Comparison of ENCODE assay signal across 8 cellular contexts in the genomic region with DNA sequence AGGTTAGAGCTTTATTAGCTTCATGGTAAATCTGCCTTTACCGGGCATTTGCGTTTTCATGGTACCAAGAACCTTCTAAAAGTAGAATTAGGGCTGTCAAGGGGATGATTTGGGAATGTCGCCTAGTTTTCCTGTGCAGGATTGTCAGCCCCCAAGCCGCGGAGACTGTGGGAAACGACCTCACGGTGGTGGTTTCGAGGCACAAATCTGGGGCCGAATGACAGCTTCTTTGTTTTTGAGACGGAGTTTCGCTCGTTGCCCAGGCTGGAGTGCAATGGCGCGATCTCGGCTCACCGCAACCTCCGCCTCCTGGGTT. TPM values are rescaled to one million over a fixed set of nuclear protein-coding genes. Genes with fewer than 3 reads are reported as not detected.
DNase-seq lines count a peak whose midpoint lies in the region; ATAC-seq and TF ChIP-seq lines count a peak whose summit lies in the region.

No MANE protein-coding gene starts in this region.

- intact Hi-C loops in dorsolateral prefrontal cortex (cut with DNase I) = loop anchor here in 1 of 2 donors (10.0 kb wide), 2 partner anchors 261 to 489 kb away; a partner anchor contains a TSS

- H3K27ac ChIP-seq in DND-41 (ENCODE audit: low read length) (peak overlapping the region; percentile 98), OCI-LY1 (ENCODE audit: low read depth, low read length, poor library complexity, severe bottlenecking) (no peak overlapping the region), dorsolateral prefrontal cortex (peak overlapping the region in 57 of 59 donors; percentile 7 to 92 (median 83)), rectal smooth muscle tissue (ENCODE audit: low read depth, low read length) (peak overlapping the region; percentile 86)

- H3K4me2 ChIP-seq in DND-41 (ENCODE audit: insufficient read depth, low read length) = peak overlapping the region; percentile 78
- H3K4me2 ChIP-seq in OCI-LY1 (ENCODE audit: low read length) = peak overlapping the region; percentile 78; the same call in 1 of the 2 replicates

- peak overlapping the region; percentile 99 for H3K9ac ChIP-seq in DND-41 (ENCODE audit: low read depth, low read length)
- H3K9ac ChIP-seq in OCI-LY1 (ENCODE audit: low read length) = no peak overlapping the region; the same call in 1 of the 2 replicates
- no peak overlapping the region for H3K9ac ChIP-seq in rectal smooth muscle tissue (ENCODE audit: low read length)

- H3K79me2 ChIP-seq in DND-41 (ENCODE audit: insufficient read depth, low read length) (peaks cover 65% of the 10 kb centered on the region), OCI-LY1 (ENCODE audit: insufficient read depth, low read length) (peaks cover 27% of the 10 kb centered on the region)

- H4K20me1 ChIP-seq in DND-41 (ENCODE audit: insufficient read depth, low read length) = peaks cover 27% of the 10 kb centered on the region
- H4K20me1 ChIP-seq in OCI-LY1 (ENCODE audit: insufficient read depth, low read length) = no peaks in the 10 kb centered on the region

- TF ChIP-seq CTCF in DND-41 (IDR thresholded peaks at IDR 0.05; ENCODE audit: borderline replicate concordance, extremely low read depth, low read length, poor library complexity, severe bottlenecking) (no peak), OCI-LY1 (IDR thresholded peaks at IDR 0.05; ENCODE audit: low read length) (no peak), dorsolateral prefrontal cortex (IDR thresholded peaks at IDR 0.05 in 54 of 56, conservative IDR thresholded peaks at IDR 0.05 in 2 of 56; ENCODE audit: low read depth in 1 of 56, partially characterized antibody in 56 of 56) (no peak)

- H3K9me2 ChIP-seq in OCI-LY1 (ENCODE audit: low read depth, low read length) = no peaks in the 10 kb centered on the region

- peaks cover 35% of the 10 kb centered on the region for H3K36me3 ChIP-seq in DND-41 (ENCODE audit: insufficient read depth, low read length)
- peaks cover 28% of the 10 kb centered on the region for H3K36me3 ChIP-seq in OCI-LY1 (ENCODE audit: insufficient read depth, low read length)
- H3K36me3 ChIP-seq in rectal smooth muscle tissue (ENCODE audit: control insufficient read depth, insufficient read depth, low read length) = no peaks in the 10 kb centered on the region

- no peak for DNase-seq in DND-41
- DNase-seq in dorsolateral prefrontal cortex = no peak
- no peak for DNase-seq in occipital lobe (lab: John Stamatoyannopoulos, UW)
- no peak for DNase-seq in NCI-H774 (lab: John Stamatoyannopoulos, UW)

- no peaks in the 10 kb centered on the region for H3F3A ChIP-seq in OCI-LY1 (ENCODE audit: insufficient read depth, low read length)

- H2AFZ ChIP-seq in DND-41 (ENCODE audit: low read depth, low read length) (no peak overlapping the region), OCI-LY1 (ENCODE audit: low read length) (no peak overlapping the region)

- H3K4me1 ChIP-seq in DND-41 (ENCODE audit: insufficient read depth, low read length) = peaks cover 56% of the 10 kb centered on the region
- H3K4me1 ChIP-seq in OCI-LY1 (ENCODE audit: insufficient read depth, low read length, severe bottlenecking) = peaks cover 28% of the 10 kb centered on the region
- peaks cover 10% of the 10 kb centered on the region for H3K4me1 ChIP-seq in rectal smooth muscle tissue (ENCODE audit: control insufficient read depth, insufficient read depth, low read length)

- no peak for ATAC-seq in DND-41 (ENCODE audit: insufficient read depth, low read depth)
- ATAC-seq in GM18867 (IDR thresholded peaks at IDR 0.05; ENCODE audit: unreplicated experiment) = no peak
- no peak for ATAC-seq in GM21825 (IDR thresholded peaks at IDR 0.05; ENCODE audit: unreplicated experiment)

- no peaks in the 10 kb centered on the region for H3K27me3 ChIP-seq in DND-41 (ENCODE audit: insufficient read depth, low read length, poor library complexity)
- no peaks in the 10 kb centered on the region for H3K27me3 ChIP-seq in OCI-LY1 (ENCODE audit: insufficient read depth, low read length)
- no peaks in the 10 kb centered on the region for H3K27me3 ChIP-seq in dorsolateral prefrontal cortex
- no peaks in the 10 kb centered on the region for H3K27me3 ChIP-seq in rectal smooth muscle tissue (ENCODE audit: control insufficient read depth, insufficient read depth, low read length)

- no peaks in the 10 kb centered on the region for H3K9me3 ChIP-seq in DND-41 (ENCODE audit: insufficient read depth, low read length, severe bottlenecking)
- H3K9me3 ChIP-seq in OCI-LY1 (ENCODE audit: low read length) = no peaks in the 10 kb centered on the region

- peak overlapping the region in 1 of 2 experiments; percentile 97; a peak in 1 of 4 replicates for H3K4me3 ChIP-seq in DND-41 (ENCODE audit: low read depth in 1 of 2, low read length in 2 of 2)
- H3K4me3 ChIP-seq in OCI-LY1 (ENCODE audit: low read depth, low read length, poor library complexity, severe bottlenecking) = peak overlapping the region; percentile 95
- peak overlapping the region in 57 of 59 donors; percentile 65 to 100 (median 96) for H3K4me3 ChIP-seq in dorsolateral prefrontal cortex
- H3K4me3 ChIP-seq in rectal smooth muscle tissue (ENCODE audit: low read length) = peak overlapping the region; percentile 88

RNA-seq across cellular contexts. Expression of a gene that starts 0.6 kb away (rescaled TPM):
- total RNA-seq in dorsolateral prefrontal cortex = 10 to 100 TPM; 27.5 to 46.3 (median 34.0) TPM
- 32.8 TPM for total RNA-seq in occipital lobe

RNA-seq across cellular contexts. Expression of a gene that starts 3.5 kb away (rescaled TPM):
- total RNA-seq in dorsolateral prefrontal cortex (10 to 100 TPM; 10.2 to 50.7 (median 21.9) TPM), occipital lobe (27.8 TPM)

RNA-seq across cellular contexts. Expression of a gene that starts 12.9 kb away (rescaled TPM):
- total RNA-seq in dorsolateral prefrontal cortex (10 to 100 TPM in 78 of 120 experiments, 1 to 10 TPM in 42; 5.8 to 22.7 (median 10.9) TPM), occipital lobe (4.8 TPM)

RNA-seq across cellular contexts. Expression of a gene that starts 19.8 kb away (rescaled TPM):
- 10 to 100 TPM; 46.9 to 93.7 (median 73.1) TPM for total RNA-seq in dorsolateral prefrontal cortex
- total RNA-seq in occipital lobe = 38.8 TPM

RNA-seq across cellular contexts. Expression of a gene that starts 31.1 kb away (rescaled TPM):
- 10 to 100 TPM; 11.2 to 51.3 (median 21.9) TPM for total RNA-seq in dorsolateral prefrontal cortex
- 3.6 TPM for total RNA-seq in occipital lobe
